ENCODE assay signal across 8 cellular contexts in the genomic region with DNA sequence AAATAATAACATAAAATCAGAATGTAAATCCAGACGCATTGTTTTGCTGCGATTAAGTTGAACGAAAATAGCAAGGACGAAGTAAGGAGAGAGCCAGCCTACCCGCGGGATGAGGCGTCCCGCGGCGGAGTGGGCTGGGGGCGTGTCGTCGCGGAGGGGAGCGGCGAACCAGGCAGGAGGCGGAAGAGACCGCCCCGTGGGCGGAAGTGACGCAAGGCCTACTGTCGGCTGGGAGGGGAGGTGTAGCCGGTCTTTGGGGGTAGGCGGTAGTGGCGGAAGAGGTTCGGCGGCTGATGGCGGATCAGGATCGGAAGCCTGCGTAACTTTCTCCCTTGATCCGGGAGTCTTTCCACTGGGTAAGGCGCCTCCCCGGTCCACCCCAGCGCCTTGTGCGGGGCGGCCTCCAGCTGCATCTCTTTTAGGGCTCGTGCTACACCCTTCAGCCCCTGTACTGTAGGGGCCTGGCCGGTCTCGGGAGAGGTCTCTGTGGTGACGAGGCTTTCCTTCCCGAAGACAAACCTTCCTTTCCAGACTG. TPM values are rescaled to one million over a fixed set of nuclear protein-coding genes. Genes with fewer than 3 reads are reported as not detected.
A peak's percentile ranks its signal among the peaks of the same experiment; 100 is the strongest.
DNase-seq lines count a peak whose midpoint lies in the region; ATAC-seq and TF ChIP-seq lines count a peak whose summit lies in the region.

A gene (plus strand): TSS at position 249 of the 535 bp plus-strand sequence. CDS start 8,363 bp downstream, outside the sequence.

- H3K27ac Mint-ChIP-seq in activated CD4-positive, alpha-beta memory T cell treated with anti-CD3 and anti-CD28 coated beads for 36 hours: peak within 1 kb of the TSS; percentile 99

- peak within 1 kb of the TSS; percentile 96 to 97 for H3K4me3 ChIP-seq in duodenal mucosa (ENCODE audit: low read depth in 1 of 2, low read length in 2 of 2)
- H3K4me3 ChIP-seq in lower leg skin (ENCODE audit: low read depth, poor library complexity, severe bottlenecking): peak within 1 kb of the TSS; percentile 99

- peak within 1 kb of the TSS; percentile 96 for H3K27ac ChIP-seq in duodenal mucosa (ENCODE audit: low read depth, low read length)

- CTCF ChIA-PET in activated CD4-positive, alpha-beta memory T cell treated with anti-CD3 and anti-CD28 coated beads for 36 hours (lab: Charles Lee): interaction anchor here (1.5 kb wide), 1 partner anchor 77 kb away, joined by 5 read pairs; a partner anchor contains a TSS

- H3K27me3 ChIP-seq in duodenal mucosa (ENCODE audit: control insufficient read depth in 1 of 2, insufficient read depth in 2 of 2, low read length in 2 of 2): no peaks in the 10 kb centered on the region

- H3K4me3 Mint-ChIP-seq in activated CD4-positive, alpha-beta memory T cell treated with anti-CD3 and anti-CD28 coated beads for 36 hours: peak within 1 kb of the TSS; percentile 87

- no peak for TF ChIP-seq CTCF in lower leg skin (IDR thresholded peaks at IDR 0.05)

- peaks cover 39% of the 10 kb centered on the region for H3K4me1 Mint-ChIP-seq in activated CD4-positive, alpha-beta memory T cell treated with anti-CD3 and anti-CD28 coated beads for 36 hours (ENCODE audit: low read depth)

- H3K9ac ChIP-seq in duodenal mucosa (ENCODE audit: low read depth in 1 of 2, low read length in 2 of 2): peak within 1 kb of the TSS; percentile 99 to 100

- ATAC-seq in GM19438 (IDR thresholded peaks at IDR 0.05; ENCODE audit: low read depth, unreplicated experiment) (peak; percentile 96), HG03575 (IDR thresholded peaks at IDR 0.05; ENCODE audit: extremely low read depth, insufficient number of reproducible peaks, low FRiP score, unreplicated experiment) (peak; percentile 80)

- no peaks in the 10 kb centered on the region for H3K9me3 ChIP-seq in duodenal mucosa (ENCODE audit: control insufficient read depth in 1 of 2, low read length in 2 of 2)

- POLR2A ChIA-PET in activated CD4-positive, alpha-beta memory T cell treated with anti-CD3 and anti-CD28 coated beads for 36 hours (lab: Charles Lee): interaction anchor here (0.9 to 2.4 kb wide), 6 partner anchors 11 to 273 kb away, joined by 3 to 29 read pairs (median 6); a partner anchor contains a TSS

- TF ChIP-seq POLR2A in lower leg skin (IDR thresholded peaks at IDR 0.05): peak in 1 of 2 donors; percentile 95

- 0 to 1% methylated on average over 40 to 41 of the region's 41 CpGs for WGBS in lower leg skin, 2 donors

- H3K36me3 Mint-ChIP-seq in activated CD4-positive, alpha-beta memory T cell treated with anti-CD3 and anti-CD28 coated beads for 36 hours: peaks cover 8% of the 10 kb centered on the region

- H3K4me1 ChIP-seq in duodenal mucosa (ENCODE audit: control insufficient read depth in 1 of 2, insufficient read depth in 2 of 2, low read length in 2 of 2): peaks cover 26 to 45% of the 10 kb centered on the region in 2 donors

- H3K9me3 Mint-ChIP-seq in activated CD4-positive, alpha-beta memory T cell treated with anti-CD3 and anti-CD28 coated beads for 36 hours: no peaks in the 10 kb centered on the region

- no peaks in the 10 kb centered on the region for H3K36me3 ChIP-seq in duodenal mucosa (ENCODE audit: control insufficient read depth in 1 of 2, insufficient read depth in 2 of 2, low read length in 2 of 2)

- intact Hi-C loops in activated CD4-positive, alpha-beta memory T cell treated with anti-CD3 and anti-CD28 coated beads for 36 hours (cut with micrococcal nuclease): loop anchor here (1.0 to 2.0 kb wide), 4 partner anchors 43 to 1539 kb away; a partner anchor contains a TSS
- intact Hi-C loops in lower leg skin (cut with DNase I; ENCODE audit: low total_unique reads): no loop called here

- H3K27me3 Mint-ChIP-seq in activated CD4-positive, alpha-beta memory T cell treated with anti-CD3 and anti-CD28 coated beads for 36 hours: no peaks in the 10 kb centered on the region

- DNase-seq in CD1c-positive myeloid dendritic cell (ENCODE audit: extremely low spot score) (peak; percentile 98), NCI-H82 treated with DMSO at 0.1 percent for 48 hours (lab: John Stamatoyannopoulos, UW; ENCODE audit: unreplicated experiment) (peak; percentile 77), lower leg skin (ENCODE audit: low spot score in 2 of 2) (peak; percentile 95 to 99)
- DNase-seq in activated CD4-positive, alpha-beta memory T cell treated with anti-CD3 and anti-CD28 coated beads for 36 hours: peak; percentile 97
- peak; percentile 91 to 96 for DNase-seq in stimulated activated CD4-positive, alpha-beta T cell treated with anti-CD3 and anti-CD28 coated beads, Interleukin-4, amount 100 ng/mL, for 48 hours (ENCODE audit: low read depth in 2 of 2)

RNA-seq across cellular contexts. Expression of the gene that starts here (rescaled TPM):
- 100 to 1,000 TPM; 104 to 105 TPM for total RNA-seq in activated CD4-positive, alpha-beta memory T cell treated with anti-CD3 and anti-CD28 coated beads for 36 hours
- total RNA-seq in lower leg skin: 10 to 100 TPM; 81.4 to 98.8 (median 85.8) TPM

Comparison
In these comparisons a context has a peak if more than half of its experiments do, and no peak if none do; other contexts are left out.
1. Peak in every context shown above with its lines: DNase-seq, ATAC-seq, H3K4me3 ChIP-seq and H3K27ac ChIP-seq.